In the genomic region with DNA sequence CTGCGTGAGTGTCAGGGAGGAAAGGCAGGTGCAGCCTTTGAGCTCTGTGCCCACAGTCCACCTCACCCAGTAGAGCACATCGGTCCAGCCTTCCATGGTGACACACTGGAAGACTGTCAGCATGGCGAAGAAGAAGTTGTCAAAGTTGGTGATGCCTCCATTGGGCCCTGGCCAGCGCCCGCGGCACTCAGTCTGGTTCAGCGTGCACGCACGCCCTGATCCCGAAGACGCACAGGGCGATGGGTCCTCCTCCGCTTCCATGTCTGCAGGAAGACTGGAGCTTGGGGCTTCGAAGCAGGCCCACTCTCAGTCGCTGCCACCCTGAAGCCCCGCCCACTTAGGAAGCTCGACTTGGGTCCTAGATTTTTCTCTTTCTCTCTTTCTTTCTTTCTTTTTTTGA, we compare ENCODE assay signal across 31 cellular contexts. TPM values are rescaled to one million over a fixed set of nuclear protein-coding genes. Genes with fewer than 3 reads are reported as not detected.
A peak's percentile ranks its signal among the peaks of the same experiment; 100 is the strongest.
DNase-seq lines count a peak whose midpoint lies in the region; ATAC-seq, FAIRE-seq and TF ChIP-seq lines count a peak whose summit lies in the region.
"Had no signal": no experiment of that assay in that cellular context is flagged by ENCODE, and none has a peak within 500 bp of the region (broad histone marks: within the 10 kb centered on the region; RNA-seq: fewer than 3 reads in every experiment).

No MANE protein-coding gene starts in this region.

- no peak overlapping the region for H3K4me2 ChIP-seq in GM23338
- H3K4me2 ChIP-seq: BLaER1 had no signal

- no peaks in the 10 kb centered on the region for H3K27me3 Mint-ChIP-seq in activated CD8-positive, alpha-beta memory T cell treated with anti-CD3 and anti-CD28 coated beads, Interleukin-2, amount 10 ng/mL, durations not matched to agents 7 days and 5 days
- H3K27me3 Mint-ChIP-seq in GM23338 (ENCODE audit: insufficient read depth, low read depth, poor library complexity), result peaks cover 14% of the 10 kb centered on the region
- H3K27me3 Mint-ChIP-seq: CD4-positive, alpha-beta memory T cell; CD4-positive, CD25-positive, alpha-beta regulatory T cell had no signal

- H3K36me3 ChIP-seq in GM23338 (ENCODE audit: insufficient read depth) (no peaks in the 10 kb centered on the region), kidney (ENCODE audit: control insufficient read depth in 1 of 2, insufficient read depth in 2 of 2, low read length in 2 of 2) (no peaks in the 10 kb centered on the region), HAP-1 (replicated peaks) (no peaks in the 10 kb centered on the region)
- H3K36me3 ChIP-seq: BE2C, BLaER1 had no signal

- no peak overlapping the region for H3K9ac ChIP-seq in kidney (ENCODE audit: low read length in 2 of 2)
- H3K9ac ChIP-seq: BLaER1 had no signal

- no peak for DNase-seq in activated CD8-positive, alpha-beta memory T cell treated with anti-CD3 and anti-CD28 coated beads, Interleukin-2, amount 10 ng/mL, durations not matched to agents 7 days and 5 days
- DNase-seq in activated CD8-positive, alpha-beta memory T cell treated with anti-CD3 and anti-CD28 coated beads for 24 hours, result no peak
- DNase-seq in GM23338 (ENCODE audit: low spot score) (peak; percentile 18), kidney (peak; percentile 60), D721Med (ENCODE audit: insufficient read length, low spot score) (no peak), HAP-1 (ENCODE audit: low spot score in 2 of 2) (no peak), KG1 (lab: John Stamatoyannopoulos, UW) (no peak)
- DNase-seq: 8988T; ACHN; BE2C; C1 segment of cervical spinal cord; CD4-positive, alpha-beta memory T cell; CD4-positive, CD25-positive, alpha-beta regulatory T cell; CD8-positive, alpha-beta memory T cell; COR-L47; DMS 273 treated with DMSO at 0.1 percent for 48 hours; DMS153; DMS53; DMS79; DND-41; EL; GF-D8 had no signal

- H3K4me1 ChIP-seq in GM23338 (ENCODE audit: insufficient read depth), result no peaks in the 10 kb centered on the region
- no peaks in the 10 kb centered on the region for H3K4me1 ChIP-seq in kidney (ENCODE audit: control insufficient read depth in 1 of 2, insufficient read depth in 1 of 2, low read depth in 1 of 2, low read length in 2 of 2)
- H3K4me1 ChIP-seq in HAP-1, result no peaks in the 10 kb centered on the region
- H3K4me1 ChIP-seq: BE2C, BLaER1 had no signal

- no peak for FAIRE-seq in kidney (lab: Jason Lieb, UNC)
- no peak for FAIRE-seq in D721Med (lab: Jason Lieb, UNC)
- FAIRE-seq: A204.1, G401.6, GM12891, GM19239 had no signal

- no peaks in the 10 kb centered on the region for H3K27me3 ChIP-seq in GM23338 (ENCODE audit: insufficient read depth)
- no peaks in the 10 kb centered on the region for H3K27me3 ChIP-seq in HAP-1 (ENCODE audit: low read depth)
- H3K27me3 ChIP-seq: BE2C had no signal

- no peaks in the 10 kb centered on the region for H3F3A ChIP-seq in GM23338 (replicated peaks; ENCODE audit: low read depth)

- ATAC-seq in activated CD8-positive, alpha-beta memory T cell treated with anti-CD3 and anti-CD28 coated beads, Interleukin-2, amount 10 ng/mL, durations not matched to agents 7 days and 5 days, result no peak
- no peak for ATAC-seq in GM23338

- H3K9me3 Mint-ChIP-seq in activated CD8-positive, alpha-beta memory T cell treated with anti-CD3 and anti-CD28 coated beads, Interleukin-2, amount 10 ng/mL, durations not matched to agents 7 days and 5 days (ENCODE audit: low read depth), result no peaks in the 10 kb centered on the region
- H3K9me3 Mint-ChIP-seq in GM23338, result no peaks in the 10 kb centered on the region
- H3K9me3 Mint-ChIP-seq: CD4-positive, alpha-beta memory T cell had no signal

- H3K36me3 Mint-ChIP-seq in activated CD8-positive, alpha-beta memory T cell treated with anti-CD3 and anti-CD28 coated beads, Interleukin-2, amount 10 ng/mL, durations not matched to agents 7 days and 5 days, result no peaks in the 10 kb centered on the region
- H3K36me3 Mint-ChIP-seq in GM23338 (ENCODE audit: low read depth), result no peaks in the 10 kb centered on the region; the same call in 2 of the 3 replicates
- H3K36me3 Mint-ChIP-seq: CD14-positive monocyte; CD4-positive, alpha-beta memory T cell; CD4-positive, CD25-positive, alpha-beta regulatory T cell; CD8-positive, alpha-beta memory T cell had no signal

- TF ChIP-seq CTCF in GM23338 (conservative IDR thresholded peaks at IDR 0.05; ENCODE audit: low read depth in 2 of 2), result no peak
- no peak for TF ChIP-seq CTCF in kidney (IDR thresholded peaks at IDR 0.05; ENCODE audit: borderline replicate concordance, extremely low read depth, insufficient read depth)
- TF ChIP-seq CTCF in D721Med (IDR thresholded peaks at IDR 0.05; ENCODE audit: insufficient read depth, missing control alignments), result no peak

- CTCF ChIA-PET in activated CD8-positive, alpha-beta memory T cell treated with anti-CD3 and anti-CD28 coated beads, Interleukin-2, amount 10 ng/mL, durations not matched to agents 7 days and 5 days (lab: Charles Lee), result interaction anchor here (2.2 kb wide), 1 partner anchor 35 kb away, joined by 8 read pairs; no protein-coding TSS in a partner anchor

- H3K27ac ChIP-seq in GM23338 (ENCODE audit: low read depth) (no peak overlapping the region), kidney (ENCODE audit: low read depth in 2 of 2, low read length in 2 of 2) (no peak overlapping the region)
- H3K27ac ChIP-seq: BLaER1 had no signal

- no peaks in the 10 kb centered on the region for H3K9me2 ChIP-seq in GM23338 (ENCODE audit: insufficient read depth)

- H3K9me3 ChIP-seq in kidney (ENCODE audit: control insufficient read depth in 1 of 2, low read length in 2 of 2) (no peaks in the 10 kb centered on the region), HAP-1 (no peaks in the 10 kb centered on the region)
- H3K9me3 ChIP-seq: BE2C had no signal

- in situ Hi-C loops in HAP-1 (cut with MboI; ENCODE audit: low sequenced_read_pairs), result no loop called here

- no peak overlapping the region for H3K4me3 Mint-ChIP-seq in activated CD8-positive, alpha-beta memory T cell treated with anti-CD3 and anti-CD28 coated beads, Interleukin-2, amount 10 ng/mL, durations not matched to agents 7 days and 5 days
- no peak overlapping the region for H3K4me3 Mint-ChIP-seq in GM23338
- H3K4me3 Mint-ChIP-seq: CD14-positive monocyte had no signal

- intact Hi-C loops in kidney (cut with DNase I), result no loop called here

- no peak overlapping the region for H2AFZ ChIP-seq in GM23338

- peak overlapping the region; percentile 8 for H3K27ac Mint-ChIP-seq in activated CD8-positive, alpha-beta memory T cell treated with anti-CD3 and anti-CD28 coated beads, Interleukin-2, amount 10 ng/mL, durations not matched to agents 7 days and 5 days
- no peak overlapping the region for H3K27ac Mint-ChIP-seq in GM23338
- H3K27ac Mint-ChIP-seq: CD14-positive monocyte; CD4-positive, CD25-positive, alpha-beta regulatory T cell; CD8-positive, alpha-beta memory T cell had no signal

- no peaks in the 10 kb centered on the region for H3K79me2 ChIP-seq in GM23338 (replicated peaks; ENCODE audit: insufficient read depth)

- H3K4me3 ChIP-seq in GM23338 (no peak overlapping the region), kidney (ENCODE audit: low read length in 2 of 2) (no peak overlapping the region), HAP-1 (no peak overlapping the region)
- H3K4me3 ChIP-seq: BLaER1 had no signal

- H3K4me1 Mint-ChIP-seq in activated CD8-positive, alpha-beta memory T cell treated with anti-CD3 and anti-CD28 coated beads, Interleukin-2, amount 10 ng/mL, durations not matched to agents 7 days and 5 days, result peaks cover 17% of the 10 kb centered on the region
- peaks cover 10% of the 10 kb centered on the region; the same call in 2 of the 3 replicates for H3K4me1 Mint-ChIP-seq in GM23338

- H4K20me1 ChIP-seq in GM23338 (replicated peaks; ENCODE audit: insufficient read depth), result no peaks in the 10 kb centered on the region
- H4K20me1 ChIP-seq: BLaER1 had no signal

TF ChIP-seq in GM23338, 12 proteins besides CTCF, POLR2A, EP300 and RAD21 (continues in another document):
- TF ChIP-seq JUNB (IDR thresholded peaks at IDR 0.05; ENCODE audit: unreplicated experiment), result no peak

RNA-seq across cellular contexts. Expression of a gene that starts 5.0 kb away (rescaled TPM):
- total RNA-seq in activated CD8-positive, alpha-beta memory T cell treated with anti-CD3 and anti-CD28 coated beads, Interleukin-2, amount 10 ng/mL, durations not matched to agents 7 days and 5 days, result 1 to 10 TPM in 1 of 2 experiments, under 1 TPM in 1; 0.19 to 1.3 TPM
- 0.35 and 0.90 TPM in 2 replicates for total RNA-seq in GM23338 (2014; rRNA removed; shearing (Covaris generic))
- polyA plus RNA-seq in GM23338 (2016; fragmentation: Nextera tagmentation; extraction: Ambion mirVana) (0.23 and 0.44 TPM in 2 replicates), kidney (ENCODE audit: insufficient read depth, low read depth, low replicate concordance) (0.15 TPM)
- 0.25 TPM for total RNA-seq in kidney
- total RNA-seq: A673, Daoy had no signal
- polyA plus RNA-seq: AG04450; CD14-positive monocyte; CD4-positive, CD25-positive, alpha-beta regulatory T cell; CD8-positive, alpha-beta memory T cell had no signal

RNA-seq across cellular contexts. Expression of a gene that starts 7.1 kb away (rescaled TPM):
- 10 to 100 TPM; 24.6 to 29.9 TPM for total RNA-seq in activated CD8-positive, alpha-beta memory T cell treated with anti-CD3 and anti-CD28 coated beads, Interleukin-2, amount 10 ng/mL, durations not matched to agents 7 days and 5 days
- total RNA-seq in GM23338 (2014; rRNA removed; shearing (Covaris generic)), result 9.7 and 11.6 TPM in 2 replicates
- polyA plus RNA-seq in GM23338 (2016; fragmentation: Nextera tagmentation; extraction: Ambion mirVana), result 4.4 and 4.5 TPM in 2 replicates
- 18.5 TPM for total RNA-seq in kidney
- polyA plus RNA-seq in kidney (ENCODE audit: insufficient read depth, low read depth, low replicate concordance), result 13.4 TPM

RNA-seq across cellular contexts. Expression of a gene that starts 28.2 kb away (rescaled TPM):
- total RNA-seq in activated CD8-positive, alpha-beta memory T cell treated with anti-CD3 and anti-CD28 coated beads, Interleukin-2, amount 10 ng/mL, durations not matched to agents 7 days and 5 days, result 1 to 10 TPM; 1.9 to 3.9 TPM
- total RNA-seq in GM23338 (2014; rRNA removed; shearing (Covaris generic)), result 7.3 and 9.1 TPM in 2 replicates
- polyA plus RNA-seq in GM23338 (2016; fragmentation: Nextera tagmentation; extraction: Ambion mirVana), result 2.5 and 3.7 TPM in 2 replicates
- total RNA-seq in kidney, result 4.0 TPM
- 7.2 TPM for polyA plus RNA-seq in kidney (ENCODE audit: insufficient read depth, low read depth, low replicate concordance)

RNA-seq across cellular contexts. Expression of a gene that starts 36.3 kb away (rescaled TPM):
- total RNA-seq in activated CD8-positive, alpha-beta memory T cell treated with anti-CD3 and anti-CD28 coated beads, Interleukin-2, amount 10 ng/mL, durations not matched to agents 7 days and 5 days, result 10 to 100 TPM; 26.8 to 82.1 TPM
- 0.28 TPM in 1 of 2 replicates, not detected in the other for total RNA-seq in GM23338 (2014; rRNA removed; shearing (Covaris generic))
- polyA plus RNA-seq in GM23338 (2016; fragmentation: Nextera tagmentation; extraction: Ambion mirVana) (0.11 and 0.21 TPM in 2 replicates), kidney (ENCODE audit: insufficient read depth, low read depth, low replicate concordance) (0.45 TPM)
- total RNA-seq in kidney, result 2.0 TPM
- total RNA-seq: A673, Daoy had no signal

RNA-seq across cellular contexts. Expression of a gene that starts 41.4 kb away (rescaled TPM):
- 10 to 100 TPM; 13.9 to 14.4 TPM for total RNA-seq in activated CD8-positive, alpha-beta memory T cell treated with anti-CD3 and anti-CD28 coated beads, Interleukin-2, amount 10 ng/mL, durations not matched to agents 7 days and 5 days
- 9.4 and 11.3 TPM in 2 replicates for total RNA-seq in GM23338 (2014; rRNA removed; shearing (Covaris generic))
- polyA plus RNA-seq in GM23338 (2016; fragmentation: Nextera tagmentation; extraction: Ambion mirVana), result 2.2 and 3.1 TPM in 2 replicates
- 4.5 TPM for total RNA-seq in kidney
- 5.1 TPM for polyA plus RNA-seq in kidney (ENCODE audit: insufficient read depth, low read depth, low replicate concordance)

Comparison
In these comparisons a context has a peak if more than half of its experiments do, and no peak if none do; other contexts are left out.
1. DNase-seq: peak in GM23338 (single experiment) and kidney (single experiment); none in activated CD8-positive, alpha-beta memory T cell treated with anti-CD3 and anti-CD28 coated beads, Interleukin-2, amount 10 ng/mL, durations not matched to agents 7 days and 5 days (single experiment), activated CD8-positive, alpha-beta memory T cell treated with anti-CD3 and anti-CD28 coated beads for 24 hours (single experiment), D721Med (single experiment), HAP-1 (0 of 2) and KG1 (single experiment).